ENCODE assay signal across 1 cellular context in the genomic region with DNA sequence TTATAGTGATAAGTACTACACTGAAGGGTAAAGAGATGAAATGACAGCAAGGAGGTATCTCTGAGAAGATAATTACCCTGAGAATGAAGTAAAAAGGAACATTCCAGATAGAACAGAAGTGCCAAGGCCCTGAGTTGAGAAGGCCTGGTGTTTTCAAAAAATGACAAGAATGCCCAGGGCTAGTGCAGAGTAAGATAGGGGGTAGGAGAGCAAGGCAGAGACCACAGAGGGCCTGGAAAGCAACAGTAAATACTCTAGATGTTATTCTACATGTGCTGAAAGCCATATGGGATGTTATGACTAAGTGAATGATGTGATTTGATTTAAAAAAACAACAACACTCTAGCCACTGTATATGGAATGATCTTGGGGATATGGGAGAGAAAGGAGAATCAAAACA.
TF ChIP-seq lines count a peak whose summit lies in the region.

No MANE protein-coding gene starts in this region.

TF ChIP-seq in WTC11, 78 proteins besides CTCF, POLR2A, EP300 and RAD21 (continued from another document):
- TF ChIP-seq PREB (CRISPR knock-in tag; IDR thresholded peaks at IDR 0.05; ENCODE audit: borderline replicate concordance) (no peak), FOXP1 (CRISPR knock-in tag; IDR thresholded peaks at IDR 0.05; ENCODE audit: borderline replicate concordance) (no peak)
